In the genomic region with DNA sequence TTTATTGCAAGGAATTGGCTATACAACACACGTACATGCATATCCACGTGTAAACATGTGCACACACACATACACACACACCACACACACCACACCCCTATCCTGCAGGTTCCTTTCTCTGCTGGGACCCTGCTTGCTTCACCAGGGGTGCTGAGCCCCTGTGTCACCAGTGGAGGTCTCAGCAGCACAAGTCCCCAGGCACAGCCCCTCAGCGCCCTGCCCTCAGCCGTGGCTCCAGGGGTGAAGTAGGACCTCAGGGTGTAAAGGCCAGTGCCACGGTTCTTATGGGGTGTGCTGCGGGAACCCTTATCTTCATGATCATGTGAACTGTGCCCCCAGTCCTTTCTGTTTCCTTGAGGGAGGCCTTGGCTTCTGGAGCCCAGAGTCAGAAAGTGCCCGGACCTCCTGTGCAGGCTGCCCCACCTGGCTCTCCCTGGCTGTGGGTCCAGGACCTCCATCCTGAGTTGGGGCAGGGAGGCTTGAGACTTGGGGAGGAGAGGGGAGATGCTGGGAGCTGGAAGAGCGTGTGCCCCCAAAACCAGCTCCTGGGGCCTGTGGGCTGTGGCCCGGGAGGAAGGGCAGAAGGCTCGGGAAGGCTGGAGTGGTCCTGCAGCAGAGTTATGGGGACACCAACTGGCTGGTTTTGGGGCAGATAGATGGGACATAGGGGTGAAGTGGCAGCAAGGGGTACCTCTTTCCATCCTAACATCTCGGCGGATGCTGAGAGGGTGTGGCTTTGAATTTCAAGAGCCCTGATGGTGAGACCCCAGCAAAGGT, we compare ENCODE assay signal across 22 cellular contexts. TPM values are rescaled to one million over a fixed set of nuclear protein-coding genes. Genes with fewer than 3 reads are reported as not detected.
DNase-seq lines count a peak whose midpoint lies in the region; ATAC-seq, FAIRE-seq and TF ChIP-seq lines count a peak whose summit lies in the region.
"Had no signal": no experiment of that assay in that cellular context is flagged by ENCODE, and none has a peak within 500 bp of the region (broad histone marks: within the 10 kb centered on the region; RNA-seq: fewer than 3 reads in every experiment).

No MANE protein-coding gene starts in this region.

- no peaks in the 10 kb centered on the region for H3K36me3 Mint-ChIP-seq in activated CD8-positive, alpha-beta T cell treated with anti-CD3 and anti-CD28 coated beads, Interleukin-2, amount 10 ng/mL, durations not matched to agents 7 days and 5 days (ENCODE audit: low read depth)
- H3K36me3 Mint-ChIP-seq: activated CD4-positive, alpha-beta memory T cell treated with anti-CD3 and anti-CD28 coated beads for 36 hours; activated naive CD4-positive, alpha-beta T cell treated with anti-CD3 and anti-CD28 coated beads, Interleukin-2, amount 10 ng/mL, durations not matched to agents 7 days and 5 days had no signal

- H3K36me3 ChIP-seq in right atrium auricular region (no peaks in the 10 kb centered on the region), K562 (ENCODE audit: control insufficient read depth, insufficient read depth, low read length) (no peaks in the 10 kb centered on the region), mucosa of descending colon (ENCODE audit: low read depth) (no peaks in the 10 kb centered on the region)
- H3K36me3 ChIP-seq: HAP-1, pancreas had no signal

- H3K4me3 Mint-ChIP-seq in activated CD8-positive, alpha-beta T cell treated with anti-CD3 and anti-CD28 coated beads, Interleukin-2, amount 10 ng/mL, durations not matched to agents 7 days and 5 days = no peak overlapping the region
- H3K4me3 Mint-ChIP-seq: activated CD4-positive, alpha-beta memory T cell treated with anti-CD3 and anti-CD28 coated beads for 36 hours; activated naive CD4-positive, alpha-beta T cell treated with anti-CD3 and anti-CD28 coated beads, Interleukin-2, amount 10 ng/mL, durations not matched to agents 7 days and 5 days; activated T-cell treated with anti-CD3 and anti-CD28 coated beads, Interleukin-2, amount 50 U/mL, for 4 hours had no signal

- peak in 1 of 2 experiments; percentile 21; a peak in 1 of 4 replicates for TF ChIP-seq RAD21 in K562 (CRISPR knock-in tag; conservative IDR thresholded peaks at IDR 0.05 in 1 of 2, IDR thresholded peaks at IDR 0.05 in 1 of 2)

- CTCF ChIA-PET in K562 (lab: Yijun Ruan, JAX; ENCODE audit: low intra/inter-chr PET ratio) = interaction anchor here (0.7 kb wide), 1 partner anchor 209 kb away, joined by 3 read pairs; no protein-coding TSS in a partner anchor
- CTCF ChIA-PET in activated CD8-positive, alpha-beta T cell treated with anti-CD3 and anti-CD28 coated beads, Interleukin-2, amount 10 ng/mL, durations not matched to agents 7 days and 5 days (lab: Charles Lee) = no interaction called here

- in situ Hi-C loops in K562 (cut with MboI) = no loop called here

- H3K4me1 Mint-ChIP-seq in activated CD8-positive, alpha-beta T cell treated with anti-CD3 and anti-CD28 coated beads, Interleukin-2, amount 10 ng/mL, durations not matched to agents 7 days and 5 days (ENCODE audit: low read depth) = peaks cover under 1% of the 10 kb centered on the region

- H3K9me3 Mint-ChIP-seq in activated CD8-positive, alpha-beta T cell treated with anti-CD3 and anti-CD28 coated beads, Interleukin-2, amount 10 ng/mL, durations not matched to agents 7 days and 5 days (ENCODE audit: insufficient read depth) = no peaks in the 10 kb centered on the region
- H3K9me3 Mint-ChIP-seq: activated CD4-positive, alpha-beta memory T cell treated with anti-CD3 and anti-CD28 coated beads for 36 hours; activated naive CD4-positive, alpha-beta T cell treated with anti-CD3 and anti-CD28 coated beads, Interleukin-2, amount 10 ng/mL, durations not matched to agents 7 days and 5 days; activated T-cell treated with anti-CD3 and anti-CD28 coated beads, Interleukin-2, amount 50 U/mL, for 4 hours had no signal

- H3K79me2 ChIP-seq in K562 (ENCODE audit: control insufficient read depth, insufficient read depth, low read length) = no peaks in the 10 kb centered on the region

- TF ChIP-seq CTCF in right atrium auricular region (IDR thresholded peaks at IDR 0.05) (peak in 1 of 2 donors; percentile 9), K562 (IDR thresholded peaks at IDR 0.05 in 2 of 3, conservative IDR thresholded peaks at IDR 0.05 in 1 of 3; ENCODE audit: insufficient read depth in 2 of 3, low read depth in 1 of 3, low read length in 3 of 3) (peak in 1 of 3 experiments; percentile 24; a peak in 2 of 6 replicates), mucosa of descending colon (IDR thresholded peaks at IDR 0.05) (no peak)

- peak; percentile 37 for FAIRE-seq in K562 (lab: Jason Lieb, UNC)
- FAIRE-seq: astrocyte, GM19239, pancreas had no signal

- TF ChIP-seq POLR2A in K562 (conservative IDR thresholded peaks at IDR 0.05) = no peak

- peaks cover 3% of the 10 kb centered on the region for H3K4me1 ChIP-seq in right cardiac atrium (ENCODE audit: control insufficient read depth, insufficient read depth, low read length)
- H3K4me1 ChIP-seq in right atrium auricular region = peaks cover 0 to 3% of the 10 kb centered on the region in 2 donors
- H3K4me1 ChIP-seq in K562 (replicated peaks in 1 of 2; ENCODE audit: control insufficient read depth in 2 of 2, insufficient read depth in 2 of 2, low read length in 2 of 2) = peaks cover 14 to 34% of the 10 kb centered on the region in 2 experiments; a peak in 4 of 5 replicates
- no peaks in the 10 kb centered on the region for H3K4me1 ChIP-seq in mucosa of descending colon (ENCODE audit: low read depth)
- H3K4me1 ChIP-seq: HAP-1 had no signal

- no peak overlapping the region for H3K4me2 ChIP-seq in K562 (ENCODE audit: insufficient read depth, low read length)
- H3K4me2 ChIP-seq: smooth muscle cell had no signal

- no peaks in the 10 kb centered on the region for H3K9me1 ChIP-seq in K562 (ENCODE audit: control insufficient read depth, insufficient read depth, low read length)

- H3K27me3 ChIP-seq in right cardiac atrium (ENCODE audit: control insufficient read depth, insufficient read depth) (no peaks in the 10 kb centered on the region), right atrium auricular region (no peaks in the 10 kb centered on the region), K562 (ENCODE audit: control insufficient read depth in 2 of 2, insufficient read depth in 2 of 2, low read length in 2 of 2) (no peaks in the 10 kb centered on the region)
- H3K27me3 ChIP-seq: pancreas had no signal

- peak overlapping the region in 1 of 2 experiments; percentile 59; a peak in 2 of 4 replicates for H3K9ac ChIP-seq in K562 (ENCODE audit: insufficient read depth in 1 of 2, low read depth in 2 of 2, low read length in 2 of 2)

- H3K9me3 ChIP-seq in right cardiac atrium (ENCODE audit: control insufficient read depth, low read length) (no peaks in the 10 kb centered on the region), right atrium auricular region (no peaks in the 10 kb centered on the region), K562 (replicated peaks; ENCODE audit: control insufficient read depth, insufficient read depth, low read depth, low read length) (no peaks in the 10 kb centered on the region), mucosa of descending colon (no peaks in the 10 kb centered on the region)
- H3K9me3 ChIP-seq: HAP-1, pancreas had no signal

- TF ChIP-seq EP300 in K562 (IDR thresholded peaks at IDR 0.05; ENCODE audit: low read length) = no peak

- WGBS in right cardiac atrium = 88% methylated on average over 12 of the region's 12 CpGs
- WGBS in K562 (ENCODE audit: insufficient coverage, low coverage, missing lambda C conversion rate) = 47% methylated on average over 11 of the region's 12 CpGs

- H3K4me3 ChIP-seq in right cardiac atrium (ENCODE audit: low read length) (no peak overlapping the region), right atrium auricular region (no peak overlapping the region), K562 (no peak overlapping the region), mucosa of descending colon (no peak overlapping the region)
- H3K4me3 ChIP-seq: HAP-1, pancreas, smooth muscle cell had no signal

- ATAC-seq in right cardiac atrium (no peak), K562 (no peak), mucosa of descending colon (no peak)
- ATAC-seq in activated CD8-positive, alpha-beta T cell treated with anti-CD3 and anti-CD28 coated beads, Interleukin-2, amount 10 ng/mL, durations not matched to agents 7 days and 5 days = no peak
- ATAC-seq: activated T-cell treated with anti-CD3 and anti-CD28 coated beads, Interleukin-2, amount 50 U/mL, for 4 hours had no signal

- H4K20me1 ChIP-seq in K562 (replicated peaks; ENCODE audit: control insufficient read depth, insufficient read depth, low read length) = no peaks in the 10 kb centered on the region

- intact Hi-C loops in right cardiac atrium (cut with DNase I) = no loop called here
- intact Hi-C loops in K562 (cut with micrococcal nuclease) = no loop called here
- intact Hi-C loops in mucosa of descending colon (cut with DNase I, micrococcal nuclease) = no loop called here

- no peak overlapping the region for H2AFZ ChIP-seq in K562 (ENCODE audit: low read depth, low read length)

- H3K27me3 Mint-ChIP-seq in activated CD8-positive, alpha-beta T cell treated with anti-CD3 and anti-CD28 coated beads, Interleukin-2, amount 10 ng/mL, durations not matched to agents 7 days and 5 days (ENCODE audit: low read depth) = peaks cover 3% of the 10 kb centered on the region
- H3K27me3 Mint-ChIP-seq: activated CD4-positive, alpha-beta memory T cell treated with anti-CD3 and anti-CD28 coated beads for 36 hours had no signal

- BruUV-seq in K562 (replicated peaks; lab: Mats Ljungman, UMichigan) = no TSS peak

- no peak overlapping the region for H3K27ac Mint-ChIP-seq in activated CD8-positive, alpha-beta T cell treated with anti-CD3 and anti-CD28 coated beads, Interleukin-2, amount 10 ng/mL, durations not matched to agents 7 days and 5 days
- H3K27ac Mint-ChIP-seq: activated CD4-positive, alpha-beta memory T cell treated with anti-CD3 and anti-CD28 coated beads for 36 hours; activated naive CD4-positive, alpha-beta T cell treated with anti-CD3 and anti-CD28 coated beads, Interleukin-2, amount 10 ng/mL, durations not matched to agents 7 days and 5 days had no signal

- POLR2A ChIA-PET in K562 (lab: Yijun Ruan, JAX) = no interaction called here
- POLR2A ChIA-PET in activated CD8-positive, alpha-beta T cell treated with anti-CD3 and anti-CD28 coated beads, Interleukin-2, amount 10 ng/mL, durations not matched to agents 7 days and 5 days (lab: Charles Lee) = no interaction called here

- DNase-seq in right cardiac atrium = peak in 2 of 3 donors; percentile 26 to 45
- DNase-seq in right atrium auricular region (ENCODE audit: low spot score) = no peak
- DNase-seq in K562 (ENCODE audit: extremely low read depth in 1 of 4, low spot score in 3 of 4) = no peak
- DNase-seq in mucosa of descending colon = peak in 2 of 3 donors; percentile 5 to 28
- DNase-seq in mesenteric fat pad (ENCODE audit: low spot score) = no peak
- no peak for DNase-seq in activated CD4-positive, CD25-positive, alpha-beta regulatory T cell (lab: John Stamatoyannopoulos, UW)
- no peak for DNase-seq in activated CD8-positive, alpha-beta T cell treated with anti-CD3 and anti-CD28 coated beads, Interleukin-2, amount 10 ng/mL, durations not matched to agents 7 days and 5 days
- DNase-seq in HCEC 1CT = no peak
- DNase-seq: activated CD4-positive, alpha-beta memory T cell treated with anti-CD3 and anti-CD28 coated beads for 36 hours; activated naive CD4-positive, alpha-beta T cell treated with anti-CD3 and anti-CD28 coated beads, Interleukin-2, amount 10 ng/mL, durations not matched to agents 7 days and 5 days; activated T-cell treated with anti-CD3 and anti-CD28 coated beads, Interleukin-2, amount 50 U/mL, for 4 hours; Karpas-422; NCI-H1092; NCI-H524 treated with DMSO at 0.1 percent for 48 hours; pancreas; Right ventricle myocardium superior; stimulated activated CD8-positive, alpha-beta memory T cell treated with anti-CD3 and anti-CD28 coated beads, Interleukin-4, amount 100 ng/mL, for 48 hours; T-helper 1 cell had no signal

- H3K27ac ChIP-seq in right cardiac atrium (ENCODE audit: low read length) (no peak overlapping the region), right atrium auricular region (no peak overlapping the region), K562 (ENCODE audit: extremely low read depth, low read depth, low read length) (no peak overlapping the region)
- H3K27ac ChIP-seq: pancreas had no signal

RNA-seq across cellular contexts. Expression of a gene that starts 20.3 kb away (rescaled TPM):
- total RNA-seq in right cardiac atrium = 10 to 100 TPM; 24.0 to 42.4 (median 26.2) TPM
- polyA plus RNA-seq in right cardiac atrium = 9.8 TPM
- 10 to 100 TPM; 18.8 to 30.6 TPM for total RNA-seq in right atrium auricular region
- 14.2 and 14.4 TPM in 2 replicates for total RNA-seq in K562 (2011; cell fraction: chromatin; rRNA removed; ENCODE audit: low replicate concordance)
- 11.3 and 12.0 TPM in 2 replicates for total RNA-seq in K562 (2011; cell fraction: nucleolus; rRNA removed)
- 14.4 and 15.9 TPM in 2 replicates for total RNA-seq in K562 (2011; cell fraction: nucleoplasm; rRNA removed)
- total RNA-seq in K562 (2014; rRNA removed) = 5.6 and 8.7 TPM in 2 replicates
- 6.1 and 6.5 TPM in 2 replicates for total RNA-seq in K562 (2014; rRNA removed; fragmentation: Illumina TruSeq; extraction: Trizol)
- 6.7 and 7.1 TPM in 2 replicates for total RNA-seq in K562 (2015; rRNA removed; fragmentation: Illumina TruSeq; extraction: Trizol)
- 13.1 and 13.4 TPM in 2 replicates for total RNA-seq in K562 (2021)
- polyA plus RNA-seq in K562 (2011; rRNA removed) = 11.4 and 19.6 TPM in 2 replicates
- 7.0 and 9.5 TPM in 2 replicates for polyA plus RNA-seq in K562 (2011; cell fraction: cytosol; rRNA removed)
- 12.5 and 13.4 TPM in 2 replicates for polyA plus RNA-seq in K562 (2011; cell fraction: nucleus; rRNA removed)
- 5.1 and 7.4 TPM in 2 replicates for polyA plus RNA-seq in K562 (2012)
- 10.7 and 10.8 TPM in 2 replicates for polyA plus RNA-seq in K562 (2014; fragmentation: Illumina TruSeq; extraction: Trizol)
- 1 to 10 TPM; 2.1 to 3.0 TPM for polyA plus RNA-seq in K562 (2014; fragmentation: Nextera tagmentation; extraction: Ambion mirVana)
- polyA plus RNA-seq in K562 (2014; rRNA removed) = 6.2 and 6.5 TPM in 2 replicates
- polyA minus RNA-seq in K562 (2011; rRNA and poly(A)+ RNA removed) = 11.9 and 14.6 TPM in 2 replicates
- 7.5 and 8.1 TPM in 2 replicates for polyA minus RNA-seq in K562 (2011; cell fraction: cytosol; rRNA and poly(A)+ RNA removed)
- 4.7 and 8.6 TPM in 2 replicates for polyA minus RNA-seq in K562 (2011; cell fraction: nucleus; rRNA and poly(A)+ RNA removed)
- 10 to 100 TPM in 2 of 3 donors, 1 to 10 TPM in 1; 5.9 to 34.7 (median 11.9) TPM for total RNA-seq in mucosa of descending colon
- 66.7 TPM for total RNA-seq in mesenteric fat pad
- total RNA-seq in activated CD8-positive, alpha-beta T cell treated with anti-CD3 and anti-CD28 coated beads, Interleukin-2, amount 10 ng/mL, durations not matched to agents 7 days and 5 days = 1 to 10 TPM; 6.8 to 9.2 TPM

RNA-seq across cellular contexts. Expression of a gene that starts 57.1 kb away (rescaled TPM):
- total RNA-seq in right cardiac atrium (10 to 100 TPM in 1 of 4 donors, 1 to 10 TPM in 3; 4.9 to 13.3 (median 7.2) TPM), right atrium auricular region (1 to 10 TPM; 4.8 to 5.9 TPM), K562 (2014; rRNA removed) (not detected in 2 replicates), K562 (2014; rRNA removed; fragmentation: Illumina TruSeq; extraction: Trizol) (not detected in 2 replicates), K562 (2015; rRNA removed; fragmentation: Illumina TruSeq; extraction: Trizol) (not detected in 2 replicates), K562 (2021) (0.11 TPM in 1 of 2 replicates, not detected in the other), mucosa of descending colon (1 to 10 TPM in 1 of 3 donors, under 1 TPM in 2; 0.58 to 5.1 (median 0.98) TPM), mesenteric fat pad (0.80 TPM)
- polyA plus RNA-seq in right cardiac atrium (6.7 TPM), K562 (2011; rRNA removed) (not detected in 2 replicates), K562 (2014; fragmentation: Illumina TruSeq; extraction: Trizol) (not detected in 2 replicates), K562 (2014; fragmentation: Nextera tagmentation; extraction: Ambion mirVana) (not detected), K562 (2014; rRNA removed) (0.13 TPM in 1 of 2 replicates, not detected in the other)
- total RNA-seq in K562 (2011; cell fraction: chromatin; rRNA removed; ENCODE audit: low replicate concordance) = not detected in 2 replicates
- total RNA-seq in K562 (2011; cell fraction: nucleolus; rRNA removed) = not detected in 2 replicates
- total RNA-seq in K562 (2011; cell fraction: nucleoplasm; rRNA removed) = not detected in 2 replicates
- polyA plus RNA-seq in K562 (2011; cell fraction: cytosol; rRNA removed) = not detected in 2 replicates
- not detected in 2 replicates for polyA plus RNA-seq in K562 (2011; cell fraction: nucleus; rRNA removed)
- polyA plus RNA-seq in K562 (2012) = not detected in 2 replicates
- not detected in 2 replicates for polyA minus RNA-seq in K562 (2011; rRNA and poly(A)+ RNA removed)
- not detected in 2 replicates for polyA minus RNA-seq in K562 (2011; cell fraction: cytosol; rRNA and poly(A)+ RNA removed)
- polyA minus RNA-seq in K562 (2011; cell fraction: nucleus; rRNA and poly(A)+ RNA removed) = not detected in 2 replicates
- 1 to 10 TPM in 1 of 2 experiments, under 1 TPM in 1; 0.50 to 1.1 TPM for total RNA-seq in activated CD8-positive, alpha-beta T cell treated with anti-CD3 and anti-CD28 coated beads, Interleukin-2, amount 10 ng/mL, durations not matched to agents 7 days and 5 days

Comparison
In these comparisons a context has a peak if more than half of its experiments do, and no peak if none do; other contexts are left out.
1. DNase-seq: peak in right cardiac atrium (2 of 3) and mucosa of descending colon (2 of 3); none in right atrium auricular region (single experiment), K562 (0 of 4), mesenteric fat pad (single experiment), activated CD4-positive, CD25-positive, alpha-beta regulatory T cell (0 of 4), activated CD8-positive, alpha-beta T cell treated with anti-CD3 and anti-CD28 coated beads, Interleukin-2, amount 10 ng/mL, durations not matched to agents 7 days and 5 days (single experiment) and HCEC 1CT (single experiment).